Comparison of ENCODE assay signal across 16 cellular contexts in genomic region chr5:149487672-149488071, GRCh38.
DNase-seq lines count a peak whose midpoint lies in the region; ATAC-seq, FAIRE-seq and TF ChIP-seq lines count a peak whose summit lies in the region.
"Had no signal": no experiment of that assay in that cellular context is flagged by ENCODE, and none has a peak within 500 bp of the region (broad histone marks: within the 10 kb centered on the region; RNA-seq: fewer than 3 reads in every experiment).

No MANE protein-coding gene starts in this region.

- DNase-seq in H9 (peak; percentile 12), keratinocyte (ENCODE audit: low read depth, low spot score) (no peak), foreskin fibroblast (no peak), activated gamma-delta T cell treated with Interleukin-2 at 50 U/mL for 16 hours (no peak)
- DNase-seq: activated CD4-positive, alpha-beta T cell treated with anti-CD3 and anti-CD28 coated beads, Interleukin-2, amount 50 U/mL, for 48 hours; CD4-positive, alpha-beta memory T cell; GF-D8; NCI-H510A; stimulated activated CD4-positive, alpha-beta T cell treated with anti-CD3 and anti-CD28 coated beads, Interleukin-4, amount 100 ng/mL, for 4 hours; T1000 had no signal

- H3K79me2 ChIP-seq in H9 (ENCODE audit: insufficient read depth, low read length) (no peaks in the 10 kb centered on the region), keratinocyte (ENCODE audit: control insufficient read depth, insufficient read depth, low read length) (no peaks in the 10 kb centered on the region)

- no peak overlapping the region for H3T11ph ChIP-seq in H9 (ENCODE audit: low read length)

- H3K56ac ChIP-seq in H9 (ENCODE audit: insufficient read length, low read depth, low read length), result no peak overlapping the region

- no peaks in the 10 kb centered on the region for H3K9me3 ChIP-seq in H9 (ENCODE audit: control insufficient read depth, low read depth, low read length)
- H3K9me3 ChIP-seq in keratinocyte (ENCODE audit: control insufficient read depth, low read depth, low read length), result no peaks in the 10 kb centered on the region

- H3K9me3 Mint-ChIP-seq in H9, result no peaks in the 10 kb centered on the region
- H3K9me3 Mint-ChIP-seq in stimulated activated memory B cell treated with anti-CD40 and anti-IgM and Interleukin-4, amounts not matched to agents 10 μg/mL and 1 μg/mL and 100 μg/mL, for 72 hours, result no peaks in the 10 kb centered on the region
- H3K9me3 Mint-ChIP-seq: stimulated activated naive CD8-positive, alpha-beta T cell treated with anti-CD3 and anti-CD28 coated beads, Interleukin-15, Interleukin-2, amounts not matched to agents 100 ng/mL and 50 ng/mL, for 24 hours had no signal

- H2BK20ac ChIP-seq in H9 (ENCODE audit: low read depth, low read length, poor library complexity, severe bottlenecking), result no peak overlapping the region

- no peak overlapping the region for H2BK5ac ChIP-seq in H9 (ENCODE audit: insufficient read length, low read length)

- no peaks in the 10 kb centered on the region for H3K9me1 ChIP-seq in keratinocyte (ENCODE audit: control insufficient read depth, extremely low read depth, insufficient read depth, low read length)

- no peak overlapping the region for H2AK5ac ChIP-seq in H9 (ENCODE audit: insufficient read length, low read length)

- no peaks in the 10 kb centered on the region for H3K23me2 ChIP-seq in H9 (ENCODE audit: insufficient read length, low read depth, low read length, poor library complexity, severe bottlenecking)

- H2AFZ ChIP-seq in H9 (ENCODE audit: low read length), result no peak overlapping the region
- no peak overlapping the region for H2AFZ ChIP-seq in keratinocyte (ENCODE audit: control insufficient read depth, low read length)

- H3K36me3 Mint-ChIP-seq in H9 (ENCODE audit: insufficient read depth in 1 of 3, low read depth in 3 of 3), result no peaks in the 10 kb centered on the region
- no peaks in the 10 kb centered on the region for H3K36me3 Mint-ChIP-seq in stimulated activated memory B cell treated with anti-CD40 and anti-IgM and Interleukin-4, amounts not matched to agents 10 μg/mL and 1 μg/mL and 100 μg/mL, for 72 hours
- H3K36me3 Mint-ChIP-seq: CD4-positive, alpha-beta memory T cell had no signal

- H3K27me3 ChIP-seq in H9 (ENCODE audit: insufficient read depth, low read length) (no peaks in the 10 kb centered on the region), keratinocyte (ENCODE audit: control insufficient read depth, extremely low read depth, insufficient read depth, low read length) (no peaks in the 10 kb centered on the region)

- no peak overlapping the region for H3K4me2 ChIP-seq in H9 (ENCODE audit: insufficient read depth, insufficient read length, low read length)
- H3K4me2 ChIP-seq in keratinocyte (ENCODE audit: control insufficient read depth, extremely low read depth, insufficient read depth, low read depth, low read length), result peak overlapping the region; percentile 78

- peaks cover 2% of the 10 kb centered on the region; the same call in 1 of the 2 replicates for H3K27me3 Mint-ChIP-seq in H9 (ENCODE audit: low read depth)
- H3K27me3 Mint-ChIP-seq in stimulated activated memory B cell treated with anti-CD40 and anti-IgM and Interleukin-4, amounts not matched to agents 10 μg/mL and 1 μg/mL and 100 μg/mL, for 72 hours, result no peaks in the 10 kb centered on the region
- H3K27me3 Mint-ChIP-seq: CD4-positive, alpha-beta memory T cell; stimulated activated naive CD8-positive, alpha-beta T cell treated with anti-CD3 and anti-CD28 coated beads, Interleukin-15, Interleukin-2, amounts not matched to agents 100 ng/mL and 50 ng/mL, for 24 hours had no signal

- 0 out of 7 replicates have a peak overlapping the region, but pooled peaks of 1 of the 3 experiments have one; percentile 48 for H3K27ac Mint-ChIP-seq in H9
- no peak overlapping the region for H3K27ac Mint-ChIP-seq in stimulated activated memory B cell treated with anti-CD40 and anti-IgM and Interleukin-4, amounts not matched to agents 10 μg/mL and 1 μg/mL and 100 μg/mL, for 72 hours
- H3K27ac Mint-ChIP-seq: stimulated activated naive CD8-positive, alpha-beta T cell treated with anti-CD3 and anti-CD28 coated beads, Interleukin-15, Interleukin-2, amounts not matched to agents 100 ng/mL and 50 ng/mL, for 24 hours had no signal

- no peak overlapping the region for H2BK120ac ChIP-seq in H9 (ENCODE audit: low read depth, low read length, poor library complexity, severe bottlenecking)

- WGBS in H9 (ENCODE audit: extremely low coverage, insufficient read length, low lambda C conversion rate), result no CpG with 5 or more reads among the region's 2 CpGs

- H4K20me1 ChIP-seq in H9 (ENCODE audit: control insufficient read depth, insufficient read depth, insufficient read length), result no peaks in the 10 kb centered on the region
- H4K20me1 ChIP-seq in keratinocyte (ENCODE audit: control insufficient read depth, extremely low read depth, insufficient read depth, low read length), result no peaks in the 10 kb centered on the region

- H4K5ac ChIP-seq in H9 (ENCODE audit: insufficient read length, low read depth, low read length), result no peak overlapping the region

- H4K91ac ChIP-seq in H9 (ENCODE audit: insufficient read length, low read depth, low read length), result no peak overlapping the region

- no peak for ATAC-seq in stimulated activated memory B cell treated with anti-CD40 and anti-IgM and Interleukin-4, amounts not matched to agents 10 μg/mL and 1 μg/mL and 100 μg/mL, for 72 hours
- ATAC-seq in GM18502 (IDR thresholded peaks at IDR 0.05; ENCODE audit: poor library complexity, unreplicated experiment), result no peak

- no peak overlapping the region for H3K14ac ChIP-seq in H9 (ENCODE audit: insufficient read depth, low read length)

- H3K27ac ChIP-seq in H9 (ENCODE audit: insufficient read length, low read depth, low read length) (no peak overlapping the region), VCaP (peak overlapping the region; percentile 87), keratinocyte (ENCODE audit: control insufficient read depth, insufficient read depth, low read length) (peak overlapping the region; percentile 98), skin epidermis (peak overlapping the region in 20 of 21 experiments; percentile 45 to 90 (median 82))

- H3K23ac ChIP-seq in H9 (ENCODE audit: insufficient read length, low read depth, low read length), result no peak overlapping the region

- H3K4me3 Mint-ChIP-seq in H9, result no peak overlapping the region
- no peak overlapping the region for H3K4me3 Mint-ChIP-seq in stimulated activated memory B cell treated with anti-CD40 and anti-IgM and Interleukin-4, amounts not matched to agents 10 μg/mL and 1 μg/mL and 100 μg/mL, for 72 hours
- H3K4me3 Mint-ChIP-seq: CD4-positive, alpha-beta memory T cell; stimulated activated naive CD8-positive, alpha-beta T cell treated with anti-CD3 and anti-CD28 coated beads, Interleukin-15, Interleukin-2, amounts not matched to agents 100 ng/mL and 50 ng/mL, for 24 hours had no signal

- no peak overlapping the region for H2BK12ac ChIP-seq in H9 (ENCODE audit: insufficient read length, low read depth, low read length)

- no peaks in the 10 kb centered on the region for H3K79me1 ChIP-seq in H9 (ENCODE audit: insufficient read depth, low read depth, low read length, poor library complexity, severe bottlenecking)

- peaks cover 3% of the 10 kb centered on the region in 2 experiments; a peak in 1 of 4 replicates for H3K4me1 Mint-ChIP-seq in H9
- no peaks in the 10 kb centered on the region for H3K4me1 Mint-ChIP-seq in stimulated activated memory B cell treated with anti-CD40 and anti-IgM and Interleukin-4, amounts not matched to agents 10 μg/mL and 1 μg/mL and 100 μg/mL, for 72 hours

- TF ChIP-seq CTCF in H9 (conservative IDR thresholded peaks at IDR 0.05), result no peak
- TF ChIP-seq CTCF in VCaP (conservative IDR thresholded peaks at IDR 0.05), result no peak
- no peak for TF ChIP-seq CTCF in keratinocyte (optimal IDR thresholded peaks at IDR 0.05 in 1 of 3, IDR thresholded peaks at IDR 0.05 in 1 of 3, conservative IDR thresholded peaks at IDR 0.05 in 1 of 3; ENCODE audit: extremely low read depth in 1 of 3, insufficient read depth in 2 of 3, low read length in 3 of 3)
- no peak for TF ChIP-seq CTCF in foreskin fibroblast (IDR thresholded peaks at IDR 0.05; ENCODE audit: low read depth, low read length)

- H3K4me1 ChIP-seq in H9 (ENCODE audit: insufficient read depth, low read length) (no peaks in the 10 kb centered on the region), keratinocyte (ENCODE audit: control insufficient read depth, extremely low read depth, insufficient read depth, low read length) (peaks cover 66% of the 10 kb centered on the region)

- H3K9ac ChIP-seq in H9 (ENCODE audit: extremely low read depth, insufficient read length, low read length), result no peak overlapping the region
- H3K9ac ChIP-seq in keratinocyte (ENCODE audit: control insufficient read depth, extremely low read depth, insufficient read depth, low read length), result peak overlapping the region; percentile 72

- no peak overlapping the region for H4K8ac ChIP-seq in H9 (replicated peaks; ENCODE audit: insufficient read length, low read depth, low read length)

- FAIRE-seq in keratinocyte (lab: Jason Lieb, UNC), result no peak
- FAIRE-seq: bronchial epithelial cell had no signal

- H3K4ac ChIP-seq in H9 (ENCODE audit: low read depth, low read length), result no peak overlapping the region

- no peak overlapping the region for H2BK15ac ChIP-seq in H9 (ENCODE audit: low read depth, low read length)

- H3K36me3 ChIP-seq in keratinocyte (ENCODE audit: control insufficient read depth in 2 of 2, extremely low read depth in 1 of 2, insufficient read depth in 2 of 2, low read length in 2 of 2), result peaks cover 0 to 1% of the 10 kb centered on the region in 2 experiments

- dilution Hi-C loops in keratinocyte (cut with MboI; ENCODE audit: extremely low pct_ligation_motif_present, low sequenced_read_pairs), result no loop called here

- H3K4me3 ChIP-seq in keratinocyte (ENCODE audit: control insufficient read depth in 2 of 3, extremely low read depth in 1 of 3, insufficient read depth in 2 of 3, low read depth in 1 of 3, low read length in 3 of 3) (no peak overlapping the region), skin epidermis (no peak overlapping the region), foreskin fibroblast (ENCODE audit: low read depth in 1 of 2, low read length in 2 of 2) (no peak overlapping the region)

- no peak overlapping the region for H3K18ac ChIP-seq in H9 (ENCODE audit: insufficient read length, low read depth, low read length)
